28 cellular contexts compared by ENCODE assay signal in genomic region chr13:36371185-36371584, GRCh38.
"Had no signal": no experiment of that assay in that cellular context is flagged by ENCODE, and none has a peak within 500 bp of the region (broad histone marks: within the 10 kb centered on the region; RNA-seq: fewer than 3 reads in every experiment).

No MANE protein-coding gene starts in this region.

- ATAC-seq: activated CD4-positive, CD25-positive, alpha-beta regulatory T cell treated with anti-CD3 and anti-CD28 coated beads, Interleukin-2, amount 50 U/mL, for 24 hours; activated CD8-positive, alpha-beta T cell treated with anti-CD3 and anti-CD28 coated beads for 36 hours; activated naive CD8-positive, alpha-beta T cell treated with anti-CD3 and anti-CD28 coated beads, Interleukin-2, amount 50 U/mL, for 24 hours; WTC11 had no signal

- H3K9me3 ChIP-seq: ascending aorta had no signal

- H3K36me3 ChIP-seq: ascending aorta, cardiac muscle cell, WERI-Rb-1 had no signal

- H3K27me3 ChIP-seq: ascending aorta, cardiac muscle cell had no signal

- DNase-seq: activated CD4-positive, alpha-beta memory T cell treated with anti-CD3 and anti-CD28 coated beads for 36 hours; activated CD4-positive, alpha-beta T cell treated with anti-CD3 and anti-CD28 coated beads for 1 hour; activated CD4-positive, alpha-beta T cell treated with anti-CD3 and anti-CD28 coated beads for 4 hours; activated CD4-positive, alpha-beta T cell treated with anti-CD3 and anti-CD28 coated beads, Interleukin-2, amount 10 ng/mL, durations not matched to agents 24 days and 14 days; activated CD4-positive, alpha-beta T cell treated with anti-CD3 and anti-CD28 coated beads, Interleukin-2, amount 50 U/mL, for 1 hour; activated CD4-positive, alpha-beta T cell treated with anti-CD3 and anti-CD28 coated beads, Interleukin-2, amount 50 U/mL, for 4 hours; activated CD4-positive, CD25-positive, alpha-beta regulatory T cell; activated CD8-positive, alpha-beta memory T cell treated with anti-CD3 and anti-CD28 coated beads, Interleukin-2, amount 50 U/mL, for 48 hours; activated CD8-positive, alpha-beta T cell treated with anti-CD3 and anti-CD28 coated beads for 36 hours; activated effector memory CD4-positive, alpha-beta T cell treated with Interleukin-2 at 50 U/mL for 16 hours; activated gamma-delta T cell; activated naive CD4-positive, alpha-beta T cell treated with anti-CD3 and anti-CD28 coated beads, Interleukin-2, amount 10 ng/mL, durations not matched to agents 7 days and 5 days; activated naive CD4-positive, alpha-beta T cell treated with Interleukin-2 at 50 U/mL for 16 hours; activated naive CD8-positive, alpha-beta T cell treated with anti-CD3 and anti-CD28 coated beads, Interleukin-2, amount 10 ng/mL, durations not matched to agents 7 days and 5 days; activated naive CD8-positive, alpha-beta T cell treated with anti-CD3 and anti-CD28 coated beads, Interleukin-2, amount 50 U/mL, for 24 hours; activated T-cell treated with anti-CD3 and anti-CD28 coated beads, Interleukin-2, amount 50 U/mL, for 24 hours; activated T-cell treated with anti-CD3 and anti-CD28 coated beads, Interleukin-2, amount 50 U/mL, for 48 hours; amygdala; anterior cingulate cortex; central memory CD4-positive, alpha-beta T cell; T-helper 1 cell; T-helper 2 cell; T-helper 9 cell; WERI-Rb-1 had no signal

- H3K4me3 ChIP-seq: ascending aorta, cardiac muscle cell had no signal

- H3K27ac ChIP-seq: ascending aorta, cardiac muscle cell, WERI-Rb-1 had no signal
